Comparison of ENCODE assay signal across 23 cellular contexts in the genomic region with DNA sequence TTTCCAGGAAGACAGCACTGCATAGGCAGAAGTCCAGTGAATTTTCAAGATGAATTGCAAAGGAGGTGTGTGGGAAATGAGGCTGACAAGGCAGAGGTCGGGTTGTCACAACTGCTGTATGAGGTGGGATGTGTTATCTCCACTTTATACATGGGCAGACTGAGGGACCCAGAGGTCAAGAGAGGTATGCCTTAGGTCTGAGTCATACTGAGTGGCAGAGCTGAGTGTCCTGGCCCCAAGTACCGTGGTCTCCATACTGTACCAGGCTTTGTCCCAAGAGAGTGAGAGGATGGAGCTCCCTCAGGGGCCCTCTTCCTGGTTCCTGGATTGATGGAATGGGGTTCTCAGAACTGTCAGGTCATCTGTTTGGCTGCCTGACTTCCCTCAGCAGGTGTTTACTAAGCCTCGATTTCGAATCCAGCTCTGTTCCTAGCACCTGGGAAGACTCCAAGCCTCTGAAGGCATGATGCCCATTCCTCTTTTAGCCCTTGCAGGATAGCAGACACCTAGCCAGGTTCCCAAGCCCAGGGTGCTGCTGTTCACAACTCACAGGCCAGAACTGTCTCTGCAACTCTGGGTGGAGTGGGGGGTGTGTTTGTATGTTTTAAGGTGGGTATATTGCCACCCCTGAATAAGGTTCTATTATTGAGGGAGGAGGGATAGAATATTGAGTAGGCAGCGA. TPM values are rescaled to one million over a fixed set of nuclear protein-coding genes. Genes with fewer than 3 reads are reported as not detected.
DNase-seq lines count a peak whose midpoint lies in the region; ATAC-seq and TF ChIP-seq lines count a peak whose summit lies in the region.
"Had no signal": no experiment of that assay in that cellular context is flagged by ENCODE, and none has a peak within 500 bp of the region (broad histone marks: within the 10 kb centered on the region; RNA-seq: fewer than 3 reads in every experiment).

No MANE protein-coding gene starts in this region.

- no peak overlapping the region for H2BK20ac ChIP-seq in H9 (ENCODE audit: low read depth, low read length, poor library complexity, severe bottlenecking)

- no peaks in the 10 kb centered on the region for H3K36me3 Mint-ChIP-seq in H9 (ENCODE audit: insufficient read depth in 1 of 3, low read depth in 3 of 3)
- H3K36me3 Mint-ChIP-seq in naive thymus-derived CD4-positive, alpha-beta T cell: peaks cover 0 to 16% (median 5%) of the 10 kb centered on the region in 5 donors
- H3K36me3 Mint-ChIP-seq: natural killer cell treated with Interleukin-12 subunit alpha and Interleukin-12 subunit beta and Interleukin-15 and Interleukin-18, amount 100 ng/mL, for 72 hours had no signal

- peaks cover 2% of the 10 kb centered on the region for H4K20me1 ChIP-seq in H9 (ENCODE audit: control insufficient read depth, insufficient read depth, insufficient read length)

- CTCF ChIA-PET in naive thymus-derived CD4-positive, alpha-beta T cell (lab: Charles Lee): interaction anchor here (0.8 to 1.7 kb wide), 4 partner anchors 11 to 63 kb away, joined by 3 to 5 read pairs (median 4); no protein-coding TSS in a partner anchor

- intact Hi-C loops in naive thymus-derived CD4-positive, alpha-beta T cell (cut with micrococcal nuclease): loop anchor here in 1 of 2 donors (1.0 to 5.0 kb wide), 2 partner anchors 14 to 53 kb away; partner anchors contain the start of genes RAD21L1 and SNPH

- no peak overlapping the region for H2AFZ ChIP-seq in H9 (ENCODE audit: low read length)

- no peak overlapping the region for H3K4me3 ChIP-seq in naive thymus-derived CD4-positive, alpha-beta T cell (ENCODE audit: low read length)
- H3K4me3 ChIP-seq: lower lobe of right lung had no signal

- no peaks in the 10 kb centered on the region for H3K4me1 ChIP-seq in H9 (ENCODE audit: insufficient read depth, low read length)
- peaks cover 0 to 48% of the 10 kb centered on the region in 2 donors for H3K4me1 ChIP-seq in naive thymus-derived CD4-positive, alpha-beta T cell (ENCODE audit: control insufficient read depth in 2 of 2, insufficient read depth in 2 of 2, low read length in 2 of 2)
- H3K4me1 ChIP-seq: lower lobe of right lung had no signal

- H3K18ac ChIP-seq in H9 (ENCODE audit: insufficient read length, low read depth, low read length): no peak overlapping the region

- H3K14ac ChIP-seq in H9 (ENCODE audit: insufficient read depth, low read length): no peak overlapping the region

- no CpG with 5 or more reads among the region's 5 CpGs for WGBS in H9 (ENCODE audit: extremely low coverage, insufficient read length, low lambda C conversion rate)

- no peak for ATAC-seq in naive thymus-derived CD4-positive, alpha-beta T cell
- ATAC-seq in HG03378 (IDR thresholded peaks at IDR 0.05; ENCODE audit: unreplicated experiment): no peak
- ATAC-seq: esophagus mucosa; HCT116; natural killer cell treated with Interleukin-12 subunit alpha and Interleukin-12 subunit beta and Interleukin-15 and Interleukin-18, amount 100 ng/mL, for 72 hours; stimulated activated naive CD8-positive, alpha-beta T cell treated with anti-CD3 and anti-CD28 coated beads, Interleukin-15, Interleukin-2, amounts not matched to agents 100 U/mL and 50 U/mL, for 24 hours had no signal

- no peak overlapping the region; a peak in 1 of 7 replicates for H3K27ac Mint-ChIP-seq in H9
- peak overlapping the region in 7 of 9 donors; percentile 83 to 99 (median 90) for H3K27ac Mint-ChIP-seq in naive thymus-derived CD4-positive, alpha-beta T cell
- H3K27ac Mint-ChIP-seq: dendritic cell treated with granulocyte-macrophage colony-stimulating factor and Interleukin-4, amounts not matched to agents 40 ng/mL and 50 ng/mL, for 4 days; natural killer cell treated with Interleukin-12 subunit alpha and Interleukin-12 subunit beta and Interleukin-15 and Interleukin-18, amount 100 ng/mL, for 72 hours had no signal

- H3K9me3 ChIP-seq in H9 (ENCODE audit: control insufficient read depth, low read depth, low read length): no peaks in the 10 kb centered on the region
- no peaks in the 10 kb centered on the region for H3K9me3 ChIP-seq in naive thymus-derived CD4-positive, alpha-beta T cell (ENCODE audit: control insufficient read depth in 2 of 3, low read length in 3 of 3)
- H3K9me3 ChIP-seq: lower lobe of right lung had no signal

- H2BK5ac ChIP-seq in H9 (ENCODE audit: insufficient read length, low read length): no peak overlapping the region

- H3K4me3 Mint-ChIP-seq in H9: no peak overlapping the region
- H3K4me3 Mint-ChIP-seq in naive thymus-derived CD4-positive, alpha-beta T cell: peak overlapping the region in 8 of 10 donors; percentile 9 to 73 (median 68)
- H3K4me3 Mint-ChIP-seq: dendritic cell treated with granulocyte-macrophage colony-stimulating factor and Interleukin-4, amounts not matched to agents 40 ng/mL and 50 ng/mL, for 4 days; natural killer cell treated with Interleukin-12 subunit alpha and Interleukin-12 subunit beta and Interleukin-15 and Interleukin-18, amount 100 ng/mL, for 72 hours had no signal

- 0 out of 4 replicates have a peak, but pooled peaks cover 0 to 3% of the 10 kb centered on the region in 2 experiments for H3K4me1 Mint-ChIP-seq in H9
- peaks cover 7 to 70% (median 59%) of the 10 kb centered on the region in 7 donors for H3K4me1 Mint-ChIP-seq in naive thymus-derived CD4-positive, alpha-beta T cell

- TF ChIP-seq CTCF in H9 (conservative IDR thresholded peaks at IDR 0.05): no peak

- H3K56ac ChIP-seq in H9 (ENCODE audit: insufficient read length, low read depth, low read length): no peak overlapping the region

- in situ Hi-C loops in ACHN (cut with HindIII; ENCODE audit: low pct_ligation_motif_present, low pct_unique_long_range_greater_than_20kb, low sequenced_read_pairs): no loop called here

- H3K27me3 Mint-ChIP-seq in H9 (ENCODE audit: low read depth): peaks cover 1% of the 10 kb centered on the region
- no peaks in the 10 kb centered on the region for H3K27me3 Mint-ChIP-seq in naive thymus-derived CD4-positive, alpha-beta T cell
- H3K27me3 Mint-ChIP-seq: natural killer cell treated with Interleukin-12 subunit alpha and Interleukin-12 subunit beta and Interleukin-15 and Interleukin-18, amount 100 ng/mL, for 72 hours; progenitor cell of endocrine pancreas had no signal

- no peak overlapping the region for H3K4me2 ChIP-seq in H9 (ENCODE audit: insufficient read depth, insufficient read length, low read length)

- no peak overlapping the region for H3K23ac ChIP-seq in H9 (ENCODE audit: insufficient read length, low read depth, low read length)

- H3K79me2 ChIP-seq in H9 (ENCODE audit: insufficient read depth, low read length): no peaks in the 10 kb centered on the region

- no peaks in the 10 kb centered on the region for H3K23me2 ChIP-seq in H9 (ENCODE audit: insufficient read length, low read depth, low read length, poor library complexity, severe bottlenecking)

- no peak overlapping the region for H4K5ac ChIP-seq in H9 (ENCODE audit: insufficient read length, low read depth, low read length)

- H3K36me3 ChIP-seq in naive thymus-derived CD4-positive, alpha-beta T cell (ENCODE audit: control insufficient read depth in 2 of 3, insufficient read depth in 3 of 3, low read length in 3 of 3): peaks cover 0 to 5% (median 0%) of the 10 kb centered on the region in 3 experiments
- H3K36me3 ChIP-seq: lower lobe of right lung had no signal

- H3K4ac ChIP-seq in H9 (ENCODE audit: low read depth, low read length): no peak overlapping the region

- H3K9ac ChIP-seq in H9 (ENCODE audit: extremely low read depth, insufficient read length, low read length): no peak overlapping the region

- H2BK120ac ChIP-seq in H9 (ENCODE audit: low read depth, low read length, poor library complexity, severe bottlenecking): no peak overlapping the region

- no peak overlapping the region for H2BK15ac ChIP-seq in H9 (ENCODE audit: low read depth, low read length)

- H3K9me3 Mint-ChIP-seq in H9: no peaks in the 10 kb centered on the region
- H3K9me3 Mint-ChIP-seq in naive thymus-derived CD4-positive, alpha-beta T cell: no peaks in the 10 kb centered on the region
- H3K9me3 Mint-ChIP-seq: dendritic cell treated with granulocyte-macrophage colony-stimulating factor and Interleukin-4, amounts not matched to agents 40 ng/mL and 50 ng/mL, for 4 days; natural killer cell treated with Interleukin-12 subunit alpha and Interleukin-12 subunit beta and Interleukin-15 and Interleukin-18, amount 100 ng/mL, for 72 hours had no signal

- POLR2A ChIA-PET in naive thymus-derived CD4-positive, alpha-beta T cell (lab: Charles Lee): interaction anchor here (0.5 to 6.1 kb wide), 8 partner anchors 9 to 569 kb away, joined by 3 to 74 read pairs (median 6); partner anchors contain the start of genes RAD21L1 and SNPH

- no peaks in the 10 kb centered on the region for H3K79me1 ChIP-seq in H9 (ENCODE audit: insufficient read depth, low read depth, low read length, poor library complexity, severe bottlenecking)

- no peak overlapping the region for H2AK5ac ChIP-seq in H9 (ENCODE audit: insufficient read length, low read length)

- H3K27me3 ChIP-seq in H9 (ENCODE audit: insufficient read depth, low read length): no peaks in the 10 kb centered on the region
- no peaks in the 10 kb centered on the region for H3K27me3 ChIP-seq in naive thymus-derived CD4-positive, alpha-beta T cell (ENCODE audit: control insufficient read depth in 2 of 2, insufficient read depth in 2 of 2, low read length in 2 of 2)

- H3K27ac ChIP-seq in H9 (ENCODE audit: insufficient read length, low read depth, low read length) (no peak overlapping the region), angular gyrus (ENCODE audit: low read depth, low read length) (peak overlapping the region; percentile 7)
- H3K27ac ChIP-seq in naive thymus-derived CD4-positive, alpha-beta T cell (ENCODE audit: low read depth, low read length): peak overlapping the region; percentile 53
- H3K27ac ChIP-seq: lower lobe of right lung had no signal

- H2BK12ac ChIP-seq in H9 (ENCODE audit: insufficient read length, low read depth, low read length): no peak overlapping the region

- no peak overlapping the region for H4K8ac ChIP-seq in H9 (replicated peaks; ENCODE audit: insufficient read length, low read depth, low read length)

- no peak overlapping the region for H3T11ph ChIP-seq in H9 (ENCODE audit: low read length)

- DNase-seq in ACHN (peak; percentile 8), H9 (peak; percentile 6), glomerular visceral epithelial cell (ENCODE audit: extremely low spot score) (no peak), SW480 (ENCODE audit: low spot score) (no peak)
- no peak for DNase-seq in naive thymus-derived CD4-positive, alpha-beta T cell
- no peak for DNase-seq in stimulated activated CD4-positive, alpha-beta T cell treated with anti-CD3 and anti-CD28 coated beads, Interleukin-15, amount 100 ng/mL, for 24 hours
- DNase-seq: activated gamma-delta T cell treated with Interleukin-2 at 50 U/mL for 16 hours; glutamatergic neuron; lower lobe of right lung; NCI-H1436; NCI-H345; SHP77 treated with DMSO at 0.1 percent for 48 hours; stimulated activated CD4-positive, alpha-beta T cell treated with anti-CD3 and anti-CD28 coated beads, Interleukin-12 subunit alpha, Interleukin-12 subunit beta, amount 100 ng/mL, for 4 hours; stimulated activated naive CD8-positive, alpha-beta T cell treated with anti-CD3 and anti-CD28 coated beads, Interleukin-15, Interleukin-2, amounts not matched to agents 100 U/mL and 50 U/mL, for 24 hours; T-helper 2 cell had no signal

- no peak overlapping the region for H4K91ac ChIP-seq in H9 (ENCODE audit: insufficient read length, low read depth, low read length)

RNA-seq across cellular contexts. Expression of gene SNPH, which starts 14.5 kb away (rescaled TPM):
- 1.8 TPM in 2 replicates for total RNA-seq in H9 (2021)
- total RNA-seq in naive thymus-derived CD4-positive, alpha-beta T cell: 10 to 100 TPM in 4 of 5 experiments, 1 to 10 TPM in 1; 7.3 to 43.4 (median 22.5) TPM
- 10 to 100 TPM in 1 of 2 donors, 1 to 10 TPM in 1; 6.0 to 16.7 TPM for polyA plus RNA-seq in naive thymus-derived CD4-positive, alpha-beta T cell

RNA-seq across cellular contexts. Expression of gene SDCBP2, which starts 48.4 kb away (rescaled TPM):
- total RNA-seq in H9 (2021): 1.9 and 3.1 TPM in 2 replicates
- 1 to 10 TPM; 1.0 to 3.6 (median 1.4) TPM for total RNA-seq in naive thymus-derived CD4-positive, alpha-beta T cell
- 1 to 10 TPM; 1.3 to 1.9 TPM for polyA plus RNA-seq in naive thymus-derived CD4-positive, alpha-beta T cell

RNA-seq across cellular contexts. Expression of gene RAD21L1, which starts 54.7 kb away (rescaled TPM):
- total RNA-seq in H9 (2021): not detected in 2 replicates
- total RNA-seq in naive thymus-derived CD4-positive, alpha-beta T cell: under 1 TPM in 3 of 5 experiments, not detected in 2; 0.58 to 0.81 (median 0.64) TPM
- under 1 TPM in 1 of 2 donors, not detected in 1; 0.48 TPM for polyA plus RNA-seq in naive thymus-derived CD4-positive, alpha-beta T cell
- total RNA-seq: esophagus mucosa; HT-29; lower lobe of right lung; natural killer cell treated with Interleukin-12 subunit alpha and Interleukin-12 subunit beta and Interleukin-15 and Interleukin-18, amount 100 ng/mL, for 72 hours; progenitor cell of endocrine pancreas had no signal

Comparison
In these comparisons a context has a peak if more than half of its experiments do, and no peak if none do; other contexts are left out.
1. DNase-seq: peak in ACHN (single experiment) and H9 (single experiment); none in naive thymus-derived CD4-positive, alpha-beta T cell (0 of 9), glomerular visceral epithelial cell (single experiment), SW480 (single experiment) and stimulated activated CD4-positive, alpha-beta T cell treated with anti-CD3 and anti-CD28 coated beads, Interleukin-15, amount 100 ng/mL, for 24 hours (single experiment).
2. H3K27ac Mint-ChIP-seq: peak in naive thymus-derived CD4-positive, alpha-beta T cell (7 of 9); none in H9 (0 of 3).
3. H3K4me3 Mint-ChIP-seq: peak in naive thymus-derived CD4-positive, alpha-beta T cell (8 of 10); none in H9 (0 of 2).